1 cellular context compared by ENCODE assay signal in the genomic region with DNA sequence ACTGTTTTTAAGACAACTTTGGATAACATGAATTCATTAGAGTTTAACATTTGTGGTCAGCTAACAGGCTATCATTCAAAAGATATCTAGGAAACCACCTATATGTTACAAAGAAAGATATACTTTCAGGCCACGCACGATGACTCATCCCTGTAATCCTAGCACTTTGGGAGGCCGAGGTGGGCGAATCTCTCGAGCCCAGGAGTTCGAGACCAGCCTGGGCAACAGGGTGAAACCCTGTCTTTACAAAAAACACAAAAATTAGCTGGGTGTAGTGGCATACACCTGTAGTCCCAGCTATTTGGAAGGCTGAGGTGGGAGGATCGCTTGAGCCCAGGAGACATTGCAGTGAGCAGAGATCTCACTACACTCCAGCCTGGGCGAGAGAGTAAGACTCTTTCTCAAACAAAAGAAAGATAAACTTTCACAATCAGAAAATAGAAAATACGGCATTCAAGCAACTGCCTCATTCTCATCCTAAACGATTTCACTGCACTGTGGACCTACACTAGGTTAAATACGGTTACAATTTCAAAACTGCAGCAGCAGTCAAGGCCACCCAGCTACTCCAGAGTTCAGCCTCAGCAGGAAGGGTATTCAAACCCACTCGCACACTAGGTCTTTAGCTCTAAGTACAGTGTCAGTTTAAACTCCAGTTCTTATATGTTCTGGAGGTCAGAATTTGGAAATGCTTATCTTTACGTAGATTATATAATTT.
TF ChIP-seq lines count a peak whose summit lies in the region.

No MANE protein-coding gene starts in this region.

TF ChIP-seq in HepG2, 621 proteins besides CTCF, POLR2A, EP300 and RAD21 (continued from another document and continues in another):
- TF ChIP-seq, protein P1, sequence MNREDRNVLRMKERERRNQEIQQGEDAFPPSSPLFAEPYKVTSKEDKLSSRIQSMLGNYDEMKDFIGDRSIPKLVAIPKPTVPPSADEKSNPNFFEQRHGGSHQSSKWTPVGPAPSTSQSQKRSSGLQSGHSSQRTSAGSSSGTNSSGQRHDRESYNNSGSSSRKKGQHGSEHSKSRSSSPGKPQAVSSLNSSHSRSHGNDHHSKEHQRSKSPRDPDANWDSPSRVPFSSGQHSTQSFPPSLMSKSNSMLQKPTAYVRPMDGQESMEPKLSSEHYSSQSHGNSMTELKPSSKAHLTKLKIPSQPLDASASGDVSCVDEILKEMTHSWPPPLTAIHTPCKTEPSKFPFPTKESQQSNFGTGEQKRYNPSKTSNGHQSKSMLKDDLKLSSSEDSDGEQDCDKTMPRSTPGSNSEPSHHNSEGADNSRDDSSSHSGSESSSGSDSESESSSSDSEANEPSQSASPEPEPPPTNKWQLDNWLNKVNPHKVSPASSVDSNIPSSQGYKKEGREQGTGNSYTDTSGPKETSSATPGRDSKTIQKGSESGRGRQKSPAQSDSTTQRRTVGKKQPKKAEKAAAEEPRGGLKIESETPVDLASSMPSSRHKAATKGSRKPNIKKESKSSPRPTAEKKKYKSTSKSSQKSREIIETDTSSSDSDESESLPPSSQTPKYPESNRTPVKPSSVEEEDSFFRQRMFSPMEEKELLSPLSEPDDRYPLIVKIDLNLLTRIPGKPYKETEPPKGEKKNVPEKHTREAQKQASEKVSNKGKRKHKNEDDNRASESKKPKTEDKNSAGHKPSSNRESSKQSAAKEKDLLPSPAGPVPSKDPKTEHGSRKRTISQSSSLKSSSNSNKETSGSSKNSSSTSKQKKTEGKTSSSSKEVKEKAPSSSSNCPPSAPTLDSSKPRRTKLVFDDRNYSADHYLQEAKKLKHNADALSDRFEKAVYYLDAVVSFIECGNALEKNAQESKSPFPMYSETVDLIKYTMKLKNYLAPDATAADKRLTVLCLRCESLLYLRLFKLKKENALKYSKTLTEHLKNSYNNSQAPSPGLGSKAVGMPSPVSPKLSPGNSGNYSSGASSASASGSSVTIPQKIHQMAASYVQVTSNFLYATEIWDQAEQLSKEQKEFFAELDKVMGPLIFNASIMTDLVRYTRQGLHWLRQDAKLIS (CRISPR knock-in tag; IDR thresholded peaks at IDR 0.05): no peak
- TF ChIP-seq, protein P2, sequence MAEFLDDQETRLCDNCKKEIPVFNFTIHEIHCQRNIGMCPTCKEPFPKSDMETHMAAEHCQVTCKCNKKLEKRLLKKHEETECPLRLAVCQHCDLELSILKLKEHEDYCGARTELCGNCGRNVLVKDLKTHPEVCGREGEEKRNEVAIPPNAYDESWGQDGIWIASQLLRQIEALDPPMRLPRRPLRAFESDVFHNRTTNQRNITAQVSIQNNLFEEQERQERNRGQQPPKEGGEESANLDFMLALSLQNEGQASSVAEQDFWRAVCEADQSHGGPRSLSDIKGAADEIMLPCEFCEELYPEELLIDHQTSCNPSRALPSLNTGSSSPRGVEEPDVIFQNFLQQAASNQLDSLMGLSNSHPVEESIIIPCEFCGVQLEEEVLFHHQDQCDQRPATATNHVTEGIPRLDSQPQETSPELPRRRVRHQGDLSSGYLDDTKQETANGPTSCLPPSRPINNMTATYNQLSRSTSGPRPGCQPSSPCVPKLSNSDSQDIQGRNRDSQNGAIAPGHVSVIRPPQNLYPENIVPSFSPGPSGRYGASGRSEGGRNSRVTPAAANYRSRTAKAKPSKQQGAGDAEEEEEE (CRISPR knock-in tag; IDR thresholded peaks at IDR 0.05; ENCODE audit: borderline replicate concordance): no peak
- TF ChIP-seq ZFP90 (CRISPR knock-in tag; IDR thresholded peaks at IDR 0.05; ENCODE audit: borderline replicate concordance) (no peak), BCL6 (CRISPR knock-in tag; IDR thresholded peaks at IDR 0.05) (no peak), SUZ12 (IDR thresholded peaks at IDR 0.05; ENCODE audit: low read depth, low read length) (no peak), PITX1 (CRISPR knock-in tag; IDR thresholded peaks at IDR 0.05) (0 out of 2 replicates have a peak, but pooled peaks have one; percentile 21), FOSL2 (CRISPR knock-in tag; IDR thresholded peaks at IDR 0.05) (peak; percentile 48), PAF1 (CRISPR knock-in tag; IDR thresholded peaks at IDR 0.05) (no peak), ZKSCAN1 (IDR thresholded peaks at IDR 0.05; ENCODE audit: low read length) (peak; percentile 17; the same call in 1 of the 2 replicates), MBD4 (IDR thresholded peaks at IDR 0.05; ENCODE audit: borderline replicate concordance, low read length) (no peak), NAIF1 (CRISPR knock-in tag; IDR thresholded peaks at IDR 0.05; ENCODE audit: borderline replicate concordance) (no peak), CEBPG (CRISPR knock-in tag; IDR thresholded peaks at IDR 0.05) (peak; percentile 28; the same call in 1 of the 2 replicates), NCOA2 (CRISPR knock-in tag; IDR thresholded peaks at IDR 0.05) (no peak), ZNF264 (CRISPR knock-in tag; IDR thresholded peaks at IDR 0.05) (no peak), HNF4G (IDR thresholded peaks at IDR 0.05; ENCODE audit: borderline replicate concordance, low read depth, low read length) (0 out of 2 replicates have a peak, but pooled peaks have one; percentile 16), HNF4G (CRISPR knock-in tag; IDR thresholded peaks at IDR 0.05; ENCODE audit: borderline replicate concordance, low read depth) (no peak), ZSCAN29 (CRISPR knock-in tag; conservative IDR thresholded peaks at IDR 0.05) (0 out of 2 replicates have a peak, but pooled peaks have one; percentile 30), MAZ (IDR thresholded peaks at IDR 0.05; ENCODE audit: borderline replicate concordance, low read depth, low read length) (no peak), MAZ (CRISPR knock-in tag; IDR thresholded peaks at IDR 0.05; ENCODE audit: low read depth) (no peak), ZNF7 (CRISPR knock-in tag; IDR thresholded peaks at IDR 0.05) (no peak), ZNF552 (CRISPR knock-in tag; IDR thresholded peaks at IDR 0.05; ENCODE audit: borderline replicate concordance) (no peak), THYN1 (CRISPR knock-in tag; IDR thresholded peaks at IDR 0.05; ENCODE audit: borderline replicate concordance, low read depth) (no peak), ZFP36L2 (CRISPR knock-in tag; IDR thresholded peaks at IDR 0.05) (no peak), SRF (IDR thresholded peaks at IDR 0.05; ENCODE audit: low read depth, low read length) (peak; percentile 31; the same call in 1 of the 2 replicates), GZF1 (CRISPR knock-in tag; IDR thresholded peaks at IDR 0.05) (peak; percentile 100), HOXA9 (CRISPR knock-in tag; IDR thresholded peaks at IDR 0.05; ENCODE audit: borderline replicate concordance) (no peak), ZMYM3 (CRISPR knock-in tag; IDR thresholded peaks at IDR 0.05) (no peak), SMARCE1 (IDR thresholded peaks at IDR 0.05; ENCODE audit: borderline replicate concordance) (no peak), ZMAT3 (CRISPR knock-in tag; conservative IDR thresholded peaks at IDR 0.05) (no peak)
- TF ChIP-seq, protein P3, sequence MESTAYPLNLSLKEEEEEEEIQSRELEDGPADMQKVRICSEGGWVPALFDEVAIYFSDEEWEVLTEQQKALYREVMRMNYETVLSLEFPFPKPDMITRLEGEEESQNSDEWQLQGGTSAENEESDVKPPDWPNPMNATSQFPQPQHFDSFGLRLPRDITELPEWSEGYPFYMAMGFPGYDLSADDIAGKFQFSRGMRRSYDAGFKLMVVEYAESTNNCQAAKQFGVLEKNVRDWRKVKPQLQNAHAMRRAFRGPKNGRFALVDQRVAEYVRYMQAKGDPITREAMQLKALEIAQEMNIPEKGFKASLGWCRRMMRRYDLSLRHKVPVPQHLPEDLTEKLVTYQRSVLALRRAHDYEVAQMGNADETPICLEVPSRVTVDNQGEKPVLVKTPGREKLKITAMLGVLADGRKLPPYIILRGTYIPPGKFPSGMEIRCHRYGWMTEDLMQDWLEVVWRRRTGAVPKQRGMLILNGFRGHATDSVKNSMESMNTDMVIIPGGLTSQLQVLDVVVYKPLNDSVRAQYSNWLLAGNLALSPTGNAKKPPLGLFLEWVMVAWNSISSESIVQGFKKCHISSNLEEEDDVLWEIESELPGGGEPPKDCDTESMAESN (CRISPR knock-in tag; conservative IDR thresholded peaks at IDR 0.05): peak; percentile 98
- TF ChIP-seq, protein P4, sequence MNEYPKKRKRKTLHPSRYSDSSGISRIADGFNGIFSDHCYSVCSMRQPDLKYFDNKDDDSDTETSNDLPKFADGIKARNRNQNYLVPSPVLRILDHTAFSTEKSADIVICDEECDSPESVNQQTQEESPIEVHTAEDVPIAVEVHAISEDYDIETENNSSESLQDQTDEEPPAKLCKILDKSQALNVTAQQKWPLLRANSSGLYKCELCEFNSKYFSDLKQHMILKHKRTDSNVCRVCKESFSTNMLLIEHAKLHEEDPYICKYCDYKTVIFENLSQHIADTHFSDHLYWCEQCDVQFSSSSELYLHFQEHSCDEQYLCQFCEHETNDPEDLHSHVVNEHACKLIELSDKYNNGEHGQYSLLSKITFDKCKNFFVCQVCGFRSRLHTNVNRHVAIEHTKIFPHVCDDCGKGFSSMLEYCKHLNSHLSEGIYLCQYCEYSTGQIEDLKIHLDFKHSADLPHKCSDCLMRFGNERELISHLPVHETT (CRISPR knock-in tag; conservative IDR thresholded peaks at IDR 0.05): no peak
- TF ChIP-seq, protein P5, sequence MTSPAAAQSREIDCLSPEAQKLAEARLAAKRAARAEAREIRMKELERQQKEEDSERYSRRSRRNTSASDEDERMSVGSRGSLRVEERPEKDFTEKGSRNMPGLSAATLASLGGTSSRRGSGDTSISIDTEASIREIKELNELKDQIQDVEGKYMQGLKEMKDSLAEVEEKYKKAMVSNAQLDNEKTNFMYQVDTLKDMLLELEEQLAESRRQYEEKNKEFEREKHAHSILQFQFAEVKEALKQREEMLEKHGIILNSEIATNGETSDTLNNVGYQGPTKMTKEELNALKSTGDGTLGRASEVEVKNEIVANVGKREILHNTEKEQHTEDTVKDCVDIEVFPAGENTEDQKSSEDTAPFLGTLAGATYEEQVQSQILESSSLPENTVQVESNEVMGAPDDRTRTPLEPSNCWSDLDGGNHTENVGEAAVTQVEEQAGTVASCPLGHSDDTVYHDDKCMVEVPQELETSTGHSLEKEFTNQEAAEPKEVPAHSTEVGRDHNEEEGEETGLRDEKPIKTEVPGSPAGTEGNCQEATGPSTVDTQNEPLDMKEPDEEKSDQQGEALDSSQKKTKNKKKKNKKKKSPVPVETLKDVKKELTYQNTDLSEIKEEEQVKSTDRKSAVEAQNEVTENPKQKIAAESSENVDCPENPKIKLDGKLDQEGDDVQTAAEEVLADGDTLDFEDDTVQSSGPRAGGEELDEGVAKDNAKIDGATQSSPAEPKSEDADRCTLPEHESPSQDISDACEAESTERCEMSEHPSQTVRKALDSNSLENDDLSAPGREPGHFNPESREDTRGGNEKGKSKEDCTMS (CRISPR knock-in tag; conservative IDR thresholded peaks at IDR 0.05): no peak
- TF ChIP-seq, protein P6, sequence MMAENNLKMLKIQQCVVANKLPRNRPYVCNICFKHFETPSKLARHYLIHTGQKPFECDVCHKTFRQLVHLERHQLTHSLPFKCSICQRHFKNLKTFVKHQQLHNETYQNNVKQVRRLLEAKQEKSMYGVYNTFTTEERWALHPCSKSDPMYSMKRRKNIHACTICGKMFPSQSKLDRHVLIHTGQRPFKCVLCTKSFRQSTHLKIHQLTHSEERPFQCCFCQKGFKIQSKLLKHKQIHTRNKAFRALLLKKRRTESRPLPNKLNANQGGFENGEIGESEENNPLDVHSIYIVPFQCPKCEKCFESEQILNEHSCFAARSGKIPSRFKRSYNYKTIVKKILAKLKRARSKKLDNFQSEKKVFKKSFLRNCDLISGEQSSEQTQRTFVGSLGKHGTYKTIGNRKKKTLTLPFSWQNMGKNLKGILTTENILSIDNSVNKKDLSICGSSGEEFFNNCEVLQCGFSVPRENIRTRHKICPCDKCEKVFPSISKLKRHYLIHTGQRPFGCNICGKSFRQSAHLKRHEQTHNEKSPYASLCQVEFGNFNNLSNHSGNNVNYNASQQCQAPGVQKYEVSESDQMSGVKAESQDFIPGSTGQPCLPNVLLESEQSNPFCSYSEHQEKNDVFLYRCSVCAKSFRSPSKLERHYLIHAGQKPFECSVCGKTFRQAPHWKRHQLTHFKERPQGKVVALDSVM (CRISPR knock-in tag; IDR thresholded peaks at IDR 0.05): no peak
- TF ChIP-seq, protein P7, sequence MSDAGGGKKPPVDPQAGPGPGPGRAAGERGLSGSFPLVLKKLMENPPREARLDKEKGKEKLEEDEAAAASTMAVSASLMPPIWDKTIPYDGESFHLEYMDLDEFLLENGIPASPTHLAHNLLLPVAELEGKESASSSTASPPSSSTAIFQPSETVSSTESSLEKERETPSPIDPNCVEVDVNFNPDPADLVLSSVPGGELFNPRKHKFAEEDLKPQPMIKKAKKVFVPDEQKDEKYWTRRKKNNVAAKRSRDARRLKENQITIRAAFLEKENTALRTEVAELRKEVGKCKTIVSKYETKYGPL (CRISPR knock-in tag; IDR thresholded peaks at IDR 0.05): no peak
- TF ChIP-seq, protein P8, sequence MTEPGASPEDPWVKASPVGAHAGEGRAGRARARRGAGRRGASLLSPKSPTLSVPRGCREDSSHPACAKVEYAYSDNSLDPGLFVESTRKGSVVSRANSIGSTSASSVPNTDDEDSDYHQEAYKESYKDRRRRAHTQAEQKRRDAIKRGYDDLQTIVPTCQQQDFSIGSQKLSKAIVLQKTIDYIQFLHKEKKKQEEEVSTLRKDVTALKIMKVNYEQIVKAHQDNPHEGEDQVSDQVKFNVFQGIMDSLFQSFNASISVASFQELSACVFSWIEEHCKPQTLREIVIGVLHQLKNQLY (CRISPR knock-in tag; IDR thresholded peaks at IDR 0.05): no peak
- TF ChIP-seq, protein P9, sequence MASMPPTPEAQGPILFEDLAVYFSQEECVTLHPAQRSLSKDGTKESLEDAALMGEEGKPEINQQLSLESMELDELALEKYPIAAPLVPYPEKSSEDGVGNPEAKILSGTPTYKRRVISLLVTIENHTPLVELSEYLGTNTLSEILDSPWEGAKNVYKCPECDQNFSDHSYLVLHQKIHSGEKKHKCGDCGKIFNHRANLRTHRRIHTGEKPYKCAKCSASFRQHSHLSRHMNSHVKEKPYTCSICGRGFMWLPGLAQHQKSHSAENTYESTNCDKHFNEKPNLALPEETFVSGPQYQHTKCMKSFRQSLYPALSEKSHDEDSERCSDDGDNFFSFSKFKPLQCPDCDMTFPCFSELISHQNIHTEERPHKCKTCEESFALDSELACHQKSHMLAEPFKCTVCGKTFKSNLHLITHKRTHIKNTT (CRISPR knock-in tag; IDR thresholded peaks at IDR 0.05): no peak
- TF ChIP-seq, protein P10, sequence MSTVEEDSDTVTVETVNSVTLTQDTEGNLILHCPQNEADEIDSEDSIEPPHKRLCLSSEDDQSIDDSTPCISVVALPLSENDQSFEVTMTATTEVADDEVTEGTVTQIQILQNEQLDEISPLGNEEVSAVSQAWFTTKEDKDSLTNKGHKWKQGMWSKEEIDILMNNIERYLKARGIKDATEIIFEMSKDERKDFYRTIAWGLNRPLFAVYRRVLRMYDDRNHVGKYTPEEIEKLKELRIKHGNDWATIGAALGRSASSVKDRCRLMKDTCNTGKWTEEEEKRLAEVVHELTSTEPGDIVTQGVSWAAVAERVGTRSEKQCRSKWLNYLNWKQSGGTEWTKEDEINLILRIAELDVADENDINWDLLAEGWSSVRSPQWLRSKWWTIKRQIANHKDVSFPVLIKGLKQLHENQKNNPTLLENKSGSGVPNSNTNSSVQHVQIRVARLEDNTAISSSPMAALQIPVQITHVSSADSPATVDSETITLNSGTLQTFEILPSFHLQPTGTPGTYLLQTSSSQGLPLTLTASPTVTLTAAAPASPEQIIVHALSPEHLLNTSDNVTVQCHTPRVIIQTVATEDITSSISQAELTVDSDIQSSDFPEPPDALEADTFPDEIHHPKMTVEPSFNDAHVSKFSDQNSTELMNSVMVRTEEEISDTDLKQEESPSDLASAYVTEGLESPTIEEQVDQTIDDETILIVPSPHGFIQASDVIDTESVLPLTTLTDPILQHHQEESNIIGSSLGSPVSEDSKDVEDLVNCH (CRISPR knock-in tag; IDR thresholded peaks at IDR 0.05): no peak
